27 cellular contexts compared by ENCODE assay signal in genomic region chrX:98654565-98654964, GRCh38.
"Had no signal": no experiment of that assay in that cellular context is flagged by ENCODE, and none has a peak within 500 bp of the region (broad histone marks: within the 10 kb centered on the region; RNA-seq: fewer than 3 reads in every experiment).

No MANE protein-coding gene starts in this region.

- H3K4me1 Mint-ChIP-seq: naive B cell; natural killer cell; stimulated activated effector memory CD8-positive, alpha-beta T cell treated with anti-CD3 and anti-CD28 coated beads, Interleukin-12 subunit alpha, Interleukin-12 subunit beta, amount 100 ng/mL, for 72 hours had no signal

- FAIRE-seq: urothelium cell line had no signal

- H3K36me3 Mint-ChIP-seq: naive B cell; natural killer cell; stimulated activated effector memory CD8-positive, alpha-beta T cell treated with anti-CD3 and anti-CD28 coated beads, Interleukin-12 subunit alpha, Interleukin-12 subunit beta, amount 100 ng/mL, for 72 hours had no signal

- H3K27ac Mint-ChIP-seq: mesothelial cell of epicardium; naive B cell; natural killer cell; nephron progenitor cell; neural progenitor cell; progenitor cell of endocrine pancreas; stimulated activated effector memory CD8-positive, alpha-beta T cell treated with anti-CD3 and anti-CD28 coated beads, Interleukin-12 subunit alpha, Interleukin-12 subunit beta, amount 100 ng/mL, for 72 hours; stimulated activated naive CD8-positive, alpha-beta T cell treated with anti-CD3 and anti-CD28 coated beads, Interleukin-15, Interleukin-2, amounts not matched to agents 100 ng/mL and 50 ng/mL, for 24 hours had no signal

- H3K79me2 ChIP-seq: parathyroid adenoma had no signal

- DNase-seq: islet precursor cell; left ventricle myocardium inferior; mesendoderm; naive B cell; natural killer cell; nephron progenitor cell; occipital lobe; spleen; stimulated activated CD4-positive, alpha-beta T cell treated with anti-CD3 and anti-CD28 coated beads, Interleukin-4, amount 100 ng/mL, for 24 hours; stimulated activated naive CD4-positive, alpha-beta T cell; tibial artery; trophoblast cell; upper lobe of right lung had no signal

- H3K27me3 Mint-ChIP-seq: naive B cell; progenitor cell of endocrine pancreas; stimulated activated naive CD8-positive, alpha-beta T cell treated with anti-CD3 and anti-CD28 coated beads, Interleukin-15, Interleukin-2, amounts not matched to agents 100 ng/mL and 50 ng/mL, for 24 hours had no signal

- H3K9me3 Mint-ChIP-seq: nephron progenitor cell; stimulated activated naive CD8-positive, alpha-beta T cell treated with anti-CD3 and anti-CD28 coated beads, Interleukin-15, Interleukin-2, amounts not matched to agents 100 ng/mL and 50 ng/mL, for 24 hours had no signal

- H3K4me1 ChIP-seq: left ventricle myocardium inferior, neural progenitor cell, parathyroid adenoma, right atrium auricular region, spleen, suprapubic skin, tibial artery, upper lobe of right lung had no signal

- H3K27ac ChIP-seq: left ventricle myocardium inferior, neural progenitor cell, neutrophil, parathyroid adenoma, right atrium auricular region, skin epidermis, spleen, suprapubic skin, thoracic aorta, tibial artery, upper lobe of right lung had no signal

- H3K4me2 ChIP-seq: neural progenitor cell had no signal

- H3K9ac ChIP-seq: neural progenitor cell, parathyroid adenoma had no signal

- H3K4me3 Mint-ChIP-seq: mesothelial cell of epicardium; naive B cell; natural killer cell; nephron progenitor cell; neural progenitor cell; stimulated activated effector memory CD8-positive, alpha-beta T cell treated with anti-CD3 and anti-CD28 coated beads, Interleukin-12 subunit alpha, Interleukin-12 subunit beta, amount 100 ng/mL, for 72 hours; stimulated activated naive CD8-positive, alpha-beta T cell treated with anti-CD3 and anti-CD28 coated beads, Interleukin-15, Interleukin-2, amounts not matched to agents 100 ng/mL and 50 ng/mL, for 24 hours had no signal

- H2AFZ ChIP-seq: neural progenitor cell, parathyroid adenoma had no signal

- H3K36me3 ChIP-seq: left ventricle myocardium inferior, neural progenitor cell, neutrophil, right atrium auricular region, spleen, suprapubic skin, thoracic aorta, tibial artery, upper lobe of right lung had no signal

- ATAC-seq: natural killer cell; sciatic nerve; stimulated activated effector memory CD8-positive, alpha-beta T cell treated with anti-CD3 and anti-CD28 coated beads, Interleukin-12 subunit alpha, Interleukin-12 subunit beta, amount 100 ng/mL, for 72 hours; upper lobe of right lung had no signal

- H3K4me3 ChIP-seq: left ventricle myocardium inferior, lung, neural progenitor cell, right atrium auricular region, skin epidermis, spleen, suprapubic skin, thoracic aorta, tibial artery, upper lobe of right lung had no signal

- H3K27me3 ChIP-seq: neural progenitor cell, neutrophil, right atrium auricular region, spleen, suprapubic skin, tibial artery, upper lobe of right lung had no signal

- H3K9me3 ChIP-seq: left ventricle myocardium inferior, neutrophil, right atrium auricular region, spleen, suprapubic skin, thoracic aorta, tibial artery, upper lobe of right lung had no signal
